In genomic region chr4:187088070-187088799, GRCh38 we compare ENCODE assay signal across 26 cellular contexts.
"Had no signal": no experiment of that assay in that cellular context is flagged by ENCODE, and none has a peak within 500 bp of the region (broad histone marks: within the 10 kb centered on the region; RNA-seq: fewer than 3 reads in every experiment).

No MANE protein-coding gene starts in this region.

- H3K4me1 ChIP-seq: parathyroid adenoma, testis, transverse colon had no signal

- H3K4me3 ChIP-seq: testis, transverse colon had no signal

- H3K27ac ChIP-seq: parathyroid adenoma, testis, transverse colon had no signal

- FAIRE-seq: astrocyte, keratinocyte had no signal

- DNase-seq: activated B cell treated with CpG ODN at 0.5 μM for 24 hours; activated CD4-positive, alpha-beta T cell treated with anti-CD3 and anti-CD28 coated beads, Interleukin-2, amount 50 U/mL, for 1 hour; activated CD8-positive, alpha-beta T cell treated with anti-CD3 and anti-CD28 coated beads for 36 hours; activated gamma-delta T cell treated with Interleukin-2 at 50 U/mL for 16 hours; activated naive CD4-positive, alpha-beta T cell treated with anti-CD3 and anti-CD28 coated beads, Interleukin-2, amount 50 U/mL, for 16 hours; activated T-cell treated with anti-CD3 and anti-CD28 coated beads, Interleukin-2, amount 50 U/mL, for 4 hours; amniotic stem cell; caudate nucleus; cortex of kidney; foreskin fibroblast; left cardiac atrium; left ventricle myocardium superior; naive thymus-derived CD8-positive, alpha-beta T cell; occipital lobe; right cardiac atrium; stimulated activated CD4-positive, alpha-beta T cell treated with anti-CD3 and anti-CD28 coated beads, Interleukin-12 subunit alpha, Interleukin-12 subunit beta, amount 100 ng/mL, for 4 hours; stimulated activated CD4-positive, alpha-beta T cell treated with anti-CD3 and anti-CD28 coated beads, Interleukin-4, amount 100 ng/mL, for 1 hour; stimulated activated naive CD8-positive, alpha-beta T cell treated with anti-CD3 and anti-CD28 coated beads, Interleukin-15, Interleukin-2, amounts not matched to agents 100 U/mL and 50 U/mL, for 24 hours; T-helper 17 cell; testis; transverse colon had no signal

- H3K36me3 ChIP-seq: transverse colon had no signal

- H3K9ac ChIP-seq: parathyroid adenoma had no signal

- H3K9me3 ChIP-seq: testis, transverse colon had no signal

- H2AFZ ChIP-seq: parathyroid adenoma had no signal

- ATAC-seq: activated CD8-positive, alpha-beta T cell treated with anti-CD3 and anti-CD28 coated beads for 36 hours; activated T-cell treated with anti-CD3 and anti-CD28 coated beads, Interleukin-2, amount 50 U/mL, for 4 hours; activated T-helper 17 cell treated with anti-CD3 and anti-CD28 coated beads, Interleukin-2, amount 50 U/mL, for 72 hours; esophagus mucosa; left cardiac atrium; left ventricle myocardium superior; naive thymus-derived CD8-positive, alpha-beta T cell; right cardiac atrium; stimulated activated naive CD8-positive, alpha-beta T cell treated with anti-CD3 and anti-CD28 coated beads, Interleukin-15, Interleukin-2, amounts not matched to agents 100 U/mL and 50 U/mL, for 24 hours; T-helper 17 cell had no signal

- H3K27me3 ChIP-seq: testis, transverse colon had no signal

- H3K79me2 ChIP-seq: parathyroid adenoma had no signal
